In genomic region chr2:27326536-27326935, GRCh38 we compare ENCODE assay signal across 1 cellular context.
TF ChIP-seq lines count a peak whose summit lies in the region.

No MANE protein-coding gene starts in this region.

TF ChIP-seq in WTC11, 78 proteins besides CTCF, POLR2A, EP300 and RAD21 (continued from another document):
- TF ChIP-seq ZNF425 (CRISPR knock-in tag; conservative IDR thresholded peaks at IDR 0.05) (no peak), HMGXB4 (CRISPR knock-in tag; IDR thresholded peaks at IDR 0.05) (no peak), E2F4 (CRISPR knock-in tag; IDR thresholded peaks at IDR 0.05; ENCODE audit: borderline replicate concordance, low read depth) (no peak), NFATC4 (CRISPR knock-in tag; IDR thresholded peaks at IDR 0.05) (no peak), IRF2 (CRISPR knock-in tag; IDR thresholded peaks at IDR 0.05; ENCODE audit: borderline replicate concordance, low read depth) (no peak), NR3C1 (CRISPR knock-in tag; conservative IDR thresholded peaks at IDR 0.05; ENCODE audit: low read depth) (no peak), TP53 (CRISPR knock-in tag; IDR thresholded peaks at IDR 0.05) (no peak), TEAD1 (CRISPR knock-in tag; IDR thresholded peaks at IDR 0.05) (no peak)
TF ChIP-seq in WTC11: peak in this region for 0.
